Comparison of ENCODE assay signal across 20 cellular contexts in genomic region chr1:11151854-11152612, GRCh38. TPM values are rescaled to one million over a fixed set of nuclear protein-coding genes. Genes with fewer than 3 reads are reported as not detected.
DNase-seq lines count a peak whose midpoint lies in the region; ATAC-seq, FAIRE-seq and TF ChIP-seq lines count a peak whose summit lies in the region.
"Had no signal": no experiment of that assay in that cellular context is flagged by ENCODE, and none has a peak within 500 bp of the region (broad histone marks: within the 10 kb centered on the region; RNA-seq: fewer than 3 reads in every experiment).

No MANE protein-coding gene starts in this region.

- H3K9me3 ChIP-seq in IMR-90 (ENCODE audit: control insufficient read depth, insufficient read depth, low read length): no peaks in the 10 kb centered on the region
- H3K9me3 ChIP-seq in astrocyte (ENCODE audit: insufficient read depth, low read depth, low read length): no peaks in the 10 kb centered on the region
- no peaks in the 10 kb centered on the region for H3K9me3 ChIP-seq in right cardiac atrium (ENCODE audit: control insufficient read depth, low read length)
- no peaks in the 10 kb centered on the region for H3K9me3 ChIP-seq in sigmoid colon
- H3K9me3 ChIP-seq: adrenal gland, colonic mucosa had no signal

- H3K4ac ChIP-seq in IMR-90 (ENCODE audit: low read depth, low read length): no peak overlapping the region

- 52% methylated on average over 4 of the region's 9 CpGs; no CpG with 5 or more reads in 1 of the 2 experiments for WGBS in IMR-90 (ENCODE audit: extremely low coverage in 2 of 2, insufficient read length in 1 of 2), 2 experiments
- WGBS in right cardiac atrium: 58% methylated on average over 9 of the region's 9 CpGs
- 89 to 95% methylated on average over 9 of the region's 9 CpGs for WGBS in sigmoid colon, 2 donors

- H3K4me3 Mint-ChIP-seq in astrocyte (ENCODE audit: unreplicated experiment): peak overlapping the region; percentile 16
- H3K4me3 Mint-ChIP-seq: CD8-positive, alpha-beta memory T cell had no signal

- no peak overlapping the region for H2BK15ac ChIP-seq in IMR-90 (ENCODE audit: low read depth, low read length)

- dilution Hi-C loops in IMR-90 (cut with HindIII; ENCODE audit: low sequenced_read_pairs, unreplicated experiment): no loop called here

- TF ChIP-seq RAD21 in IMR-90 (IDR thresholded peaks at IDR 0.05; ENCODE audit: low read length): no peak

- H3K23ac ChIP-seq in IMR-90 (ENCODE audit: low read depth, low read length): no peak overlapping the region

- TF ChIP-seq CTCF in IMR-90 (conservative IDR thresholded peaks at IDR 0.05; ENCODE audit: low read depth, low read length) (no peak), astrocyte (IDR thresholded peaks at IDR 0.05; ENCODE audit: insufficient read depth, low read depth, low read length) (no peak), sigmoid colon (IDR thresholded peaks at IDR 0.05) (no peak)

- H3K27ac ChIP-seq in IMR-90 (ENCODE audit: insufficient read depth, low read length): no peak overlapping the region
- H3K27ac ChIP-seq in astrocyte (ENCODE audit: low read depth, low read length): no peak overlapping the region
- H3K27ac ChIP-seq in right cardiac atrium (ENCODE audit: low read length): no peak overlapping the region
- H3K27ac ChIP-seq in sigmoid colon: no peak overlapping the region
- H3K27ac ChIP-seq: colonic mucosa, epithelial cell of prostate had no signal

- no peak overlapping the region for H3K18ac ChIP-seq in IMR-90 (ENCODE audit: low read depth, low read length)

- H3K9ac ChIP-seq in IMR-90 (ENCODE audit: low read depth, low read length): no peak overlapping the region
- no peak overlapping the region for H3K9ac ChIP-seq in astrocyte (ENCODE audit: low read length)

- H4K8ac ChIP-seq in IMR-90 (ENCODE audit: low read depth in 2 of 2, low read length in 2 of 2): no peak overlapping the region

- H2AFZ ChIP-seq in IMR-90 (replicated peaks; ENCODE audit: low read length, poor library complexity) (no peak overlapping the region), astrocyte (ENCODE audit: low read depth, low read length) (no peak overlapping the region)

- H3K79me1 ChIP-seq in IMR-90 (ENCODE audit: low read depth in 1 of 2, low read length in 2 of 2): peaks cover 0 to 4% of the 10 kb centered on the region in 2 experiments; a peak in 1 of 4 replicates

- DNase-seq in IMR-90: no peak
- DNase-seq in astrocyte (ENCODE audit: low read depth): no peak
- peak in 1 of 3 donors; percentile 57 for DNase-seq in right cardiac atrium
- peak; percentile 21 for DNase-seq in sigmoid colon
- DNase-seq in SIG-M5 (lab: John Stamatoyannopoulos, UW): no peak
- DNase-seq: activated CD4-positive, alpha-beta T cell treated with anti-CD3 and anti-CD28 coated beads for 4 hours; activated effector memory CD4-positive, alpha-beta T cell treated with anti-CD3 and anti-CD28 coated beads, Interleukin-2, amount 50 U/mL, for 16 hours; adrenal gland; CD8-positive, alpha-beta memory T cell; colonic mucosa; mesenchymal stem cell; NCI-H1930; NCI-H510A treated with DMSO at 0.1 percent for 48 hours; retina; stimulated activated CD4-positive, alpha-beta T cell treated with anti-CD3 and anti-CD28 coated beads, Interleukin-2, amount 100 ng/mL, for 48 hours had no signal

- peaks cover 9% of the 10 kb centered on the region for H3K36me3 Mint-ChIP-seq in astrocyte (ENCODE audit: low read depth, unreplicated experiment)

- H3K4me2 ChIP-seq in IMR-90 (ENCODE audit: low read depth, low read length): no peak overlapping the region
- peak overlapping the region; percentile 49 for H3K4me2 ChIP-seq in astrocyte (ENCODE audit: low read length)

- H3K9me1 ChIP-seq in IMR-90 (ENCODE audit: insufficient read depth, low read length): peaks cover 7% of the 10 kb centered on the region; the same call in 1 of the 2 replicates

- H2BK5ac ChIP-seq in IMR-90 (ENCODE audit: low read depth, low read length, poor library complexity, severe bottlenecking): no peak overlapping the region

- POLR2A ChIA-PET in IMR-90 (lab: Charles Lee; ENCODE audit: unreplicated experiment): no interaction called here

- H4K20me1 ChIP-seq in IMR-90 (ENCODE audit: insufficient read depth, low read length) (no peaks in the 10 kb centered on the region), astrocyte (ENCODE audit: insufficient read depth, low read length) (peaks cover 8% of the 10 kb centered on the region)

- H2AK5ac ChIP-seq in IMR-90 (ENCODE audit: low read depth, low read length): no peak overlapping the region

- no peak for FAIRE-seq in astrocyte (lab: Jason Lieb, UNC)

- H3K27ac Mint-ChIP-seq in astrocyte (ENCODE audit: unreplicated experiment): peak overlapping the region; percentile 38

- no peak overlapping the region for H2BK120ac ChIP-seq in IMR-90 (ENCODE audit: low read depth, low read length)

- no peak overlapping the region for H3K4me3 ChIP-seq in IMR-90 (ENCODE audit: insufficient read depth, low read depth, low read length)
- H3K4me3 ChIP-seq in astrocyte (ENCODE audit: insufficient read depth, low read depth, low read length): no peak overlapping the region
- no peak overlapping the region for H3K4me3 ChIP-seq in right cardiac atrium (ENCODE audit: low read length)
- no peak overlapping the region for H3K4me3 ChIP-seq in sigmoid colon
- H3K4me3 ChIP-seq: adrenal gland, colonic mucosa had no signal

- H3K4me1 ChIP-seq in IMR-90 (ENCODE audit: control insufficient read depth, insufficient read depth, low read length) (peaks cover 6% of the 10 kb centered on the region), astrocyte (ENCODE audit: insufficient read depth, low read length) (peaks cover 14% of the 10 kb centered on the region), right cardiac atrium (ENCODE audit: control insufficient read depth, insufficient read depth, low read length) (peaks cover 12% of the 10 kb centered on the region), sigmoid colon (peaks cover 0 to 29% (median 0%) of the 10 kb centered on the region in 4 donors)
- H3K4me1 ChIP-seq: colonic mucosa had no signal

- in situ Hi-C loops in IMR-90 (cut with MboI; ENCODE audit: low sequenced_read_pairs): no loop called here

- ATAC-seq in IMR-90 (ENCODE audit: low read depth) (peak; percentile 39; the same call in 1 of the 2 replicates), right cardiac atrium (peak; percentile 37 to 48), GM19328 (IDR thresholded peaks at IDR 0.05; ENCODE audit: unreplicated experiment) (no peak), GM21786 (IDR thresholded peaks at IDR 0.05; ENCODE audit: unreplicated experiment) (no peak), HG03095 (IDR thresholded peaks at IDR 0.05; ENCODE audit: unreplicated experiment) (no peak)
- ATAC-seq: SK-N-SH treated with all-trans-retinoic acid at 6 μM for 48 hours had no signal

- no peak overlapping the region for H2BK20ac ChIP-seq in IMR-90 (ENCODE audit: low read depth, low read length)

- no peak overlapping the region for H3K14ac ChIP-seq in IMR-90 (replicated peaks; ENCODE audit: low read depth, low read length)

- H3K27me3 ChIP-seq in IMR-90 (ENCODE audit: control insufficient read depth, insufficient read depth, low read length) (no peaks in the 10 kb centered on the region), astrocyte (ENCODE audit: insufficient read depth, low read length) (no peaks in the 10 kb centered on the region), right cardiac atrium (ENCODE audit: control insufficient read depth, insufficient read depth) (no peaks in the 10 kb centered on the region), sigmoid colon (no peaks in the 10 kb centered on the region)
- H3K27me3 ChIP-seq: adrenal gland, colonic mucosa had no signal

- H3K36me3 ChIP-seq in IMR-90 (ENCODE audit: control insufficient read depth, insufficient read depth, low read length): peaks cover 17% of the 10 kb centered on the region
- peaks cover 26% of the 10 kb centered on the region for H3K36me3 ChIP-seq in astrocyte (ENCODE audit: insufficient read depth, low read length)
- peaks cover 4 to 82% (median 25%) of the 10 kb centered on the region in 4 donors for H3K36me3 ChIP-seq in sigmoid colon
- H3K36me3 ChIP-seq: colonic mucosa had no signal

- no peak overlapping the region for H4K5ac ChIP-seq in IMR-90 (ENCODE audit: low read depth, low read length)

- no peaks in the 10 kb centered on the region for H3K79me2 ChIP-seq in astrocyte (ENCODE audit: insufficient read depth, low read length)

- intact Hi-C loops in IMR-90 (cut with micrococcal nuclease) (loop anchor here (5.0 kb wide), 1 partner anchor 55 kb away; the partner anchor contains the start of gene EXOSC10), right cardiac atrium (cut with DNase I) (no loop called here), sigmoid colon (cut with DNase I) (no loop called here)

- TF ChIP-seq POLR2A in IMR-90 (IDR thresholded peaks at IDR 0.05; ENCODE audit: low read depth, low read length): no peak
- TF ChIP-seq POLR2A in sigmoid colon (IDR thresholded peaks at IDR 0.05): no peak

- no peak overlapping the region for H4K91ac ChIP-seq in IMR-90 (ENCODE audit: insufficient read depth, low read depth, low read length)

- no peaks in the 10 kb centered on the region for H3K9me3 Mint-ChIP-seq in astrocyte (ENCODE audit: unreplicated experiment)
- H3K9me3 Mint-ChIP-seq: CD8-positive, alpha-beta memory T cell had no signal

- peaks cover 19% of the 10 kb centered on the region for H3K4me1 Mint-ChIP-seq in astrocyte (ENCODE audit: low read depth, unreplicated experiment)

- CTCF ChIA-PET in IMR-90 (lab: Yijun Ruan, JAX): no interaction called here

- H3K27me3 Mint-ChIP-seq in astrocyte (ENCODE audit: low read depth, unreplicated experiment): no peaks in the 10 kb centered on the region
- H3K27me3 Mint-ChIP-seq: CD8-positive, alpha-beta memory T cell had no signal

- BruUV-seq in IMR-90 (replicated peaks; lab: Mats Ljungman, UMichigan): no TSS peak

- H3K56ac ChIP-seq in IMR-90 (ENCODE audit: extremely low read depth, insufficient read depth, low read length): no peak overlapping the region

- H2AK9ac ChIP-seq in IMR-90 (replicated peaks; ENCODE audit: low read depth, low read length, poor library complexity): peak overlapping the region; percentile 20

- TF ChIP-seq EP300 in sigmoid colon (IDR thresholded peaks at IDR 0.05): no peak

RNA-seq across cellular contexts. Expression of gene ANGPTL7, which starts 37.1 kb away (rescaled TPM):
- total RNA-seq in IMR-90 (2012; rRNA removed) (under 0.01 TPM in 1 of 2 replicates, not detected in the other), astrocyte (0.70 and 0.86 TPM in 2 replicates), right cardiac atrium (1 to 10 TPM; 1.4 to 4.5 (median 2.8) TPM), sigmoid colon (1 to 10 TPM; 1.4 to 6.4 (median 3.2) TPM)
- polyA plus RNA-seq in IMR-90 (2012; rRNA removed) (not detected in 2 replicates), right cardiac atrium (3.7 TPM), sigmoid colon (1 to 10 TPM in 1 of 3 donors, under 1 TPM in 1, not detected in 1; 0.51 to 1.2 TPM)
- not detected in 2 replicates for polyA plus RNA-seq in IMR-90 (2012; cell fraction: cytosol; rRNA removed)
- not detected in 2 replicates for polyA plus RNA-seq in IMR-90 (2012; cell fraction: nucleus; rRNA removed; ENCODE audit: low replicate concordance)
- total RNA-seq: CD8-positive, alpha-beta memory T cell had no signal
- polyA plus RNA-seq: CD8-positive, alpha-beta memory T cell had no signal

RNA-seq across cellular contexts. Expression of gene EXOSC10, which starts 52.4 kb away (rescaled TPM):
- total RNA-seq in IMR-90 (2012; rRNA removed): 56.4 and 64.5 TPM in 2 replicates
- 63.5 and 66.0 TPM in 2 replicates for polyA plus RNA-seq in IMR-90 (2012; rRNA removed)
- 19.2 and 19.7 TPM in 2 replicates for polyA plus RNA-seq in IMR-90 (2012; cell fraction: cytosol; rRNA removed)
- 97.8 and 214 TPM in 2 replicates for polyA plus RNA-seq in IMR-90 (2012; cell fraction: nucleus; rRNA removed; ENCODE audit: low replicate concordance)
- total RNA-seq in astrocyte: 53.4 and 56.8 TPM in 2 replicates
- 10 to 100 TPM; 21.8 to 25.7 (median 22.3) TPM for total RNA-seq in right cardiac atrium
- polyA plus RNA-seq in right cardiac atrium: 20.1 TPM
- total RNA-seq in sigmoid colon: 10 to 100 TPM; 33.5 to 53.7 (median 40.1) TPM
- polyA plus RNA-seq in sigmoid colon: 10 to 100 TPM; 18.6 to 39.0 (median 19.9) TPM

Comparison
In these comparisons a context has a peak if more than half of its experiments do, and no peak if none do; other contexts are left out.
1. ATAC-seq: peak in IMR-90 (single experiment) and right cardiac atrium (2 of 2); none in GM19328 (single experiment), GM21786 (single experiment) and HG03095 (single experiment).